8 cellular contexts compared by ENCODE assay signal in genomic region chr12:4215862-4216541, GRCh38. TPM values are rescaled to one million over a fixed set of nuclear protein-coding genes. Genes with fewer than 3 reads are reported as not detected.
DNase-seq lines count a peak whose midpoint lies in the region; ATAC-seq and TF ChIP-seq lines count a peak whose summit lies in the region.

No MANE protein-coding gene starts in this region.

- no peak overlapping the region for H3K4me2 ChIP-seq in PC-9

- no TSS peak for BruUV-seq in PC-9 (replicated peaks; lab: Mats Ljungman, UMichigan)

- POLR2A ChIA-PET in activated B cell treated with CpG ODN at 0.5 μM for 24 hours (lab: Charles Lee) = interaction anchor here (0.5 to 6.0 kb wide), 20 partner anchors 10 to 343 kb away, joined by 3 to 189 read pairs (median 6); partner anchors contain the start of genes CCND2 and PARP11
- POLR2A ChIA-PET in PC-9 (lab: Charles Lee; ENCODE audit: unreplicated experiment) = no interaction called here

- H3F3A ChIP-seq in PC-9 (ENCODE audit: insufficient read depth, low read depth) = no peaks in the 10 kb centered on the region

- intact Hi-C loops in CD14-positive monocyte (cut with micrococcal nuclease) (loop anchor here (2.0 to 10.0 kb wide), 4 partner anchors 53 to 343 kb away; partner anchors contain the start of genes CCND2 (in 1 of the 2) and PARP11 (in 1 of the 2)), activated B cell treated with CpG ODN at 0.5 μM for 24 hours (cut with micrococcal nuclease) (loop anchor here (1.0 to 2.0 kb wide), 10 partner anchors 8 to 109 kb away; partner anchors contain the start of gene TIGAR), PC-9 (cut with micrococcal nuclease; ENCODE audit: unreplicated experiment) (no loop called here)

- no peaks in the 10 kb centered on the region for H3K9me2 ChIP-seq in PC-9 (ENCODE audit: insufficient read depth)

- no peak overlapping the region for H3K27ac ChIP-seq in PC-9

- TF ChIP-seq CTCF in CD14-positive monocyte (IDR thresholded peaks at IDR 0.05) = no peak
- TF ChIP-seq CTCF in activated B cell treated with CpG ODN at 0.5 μM for 24 hours (IDR thresholded peaks at IDR 0.05) = no peak
- no peak for TF ChIP-seq CTCF in PC-9 (conservative IDR thresholded peaks at IDR 0.05)

- CTCF ChIA-PET in activated B cell treated with CpG ODN at 0.5 μM for 24 hours (lab: Charles Lee) (interaction anchor here (0.9 to 2.9 kb wide), 8 partner anchors 51 to 220 kb away, joined by 3 to 14 read pairs (median 6); partner anchors contain the start of gene CCND2), PC-9 (lab: Charles Lee) (no interaction called here)

- DNase-seq in CD14-positive monocyte (ENCODE audit: low spot score) (no peak), activated B cell treated with CpG ODN at 0.5 μM for 24 hours (no peak), hepatic stellate cell (ENCODE audit: low spot score) (no peak), DMS 273 (lab: John Stamatoyannopoulos, UW; ENCODE audit: unreplicated experiment) (no peak), dedifferentiated amniotic fluid mesenchymal stem cell (ENCODE audit: extremely low spot score) (no peak), PC-9 (no peak)

- H3K27me3 ChIP-seq in PC-9 (ENCODE audit: insufficient read depth, low read depth) = peaks cover 85% of the 10 kb centered on the region

- no peaks in the 10 kb centered on the region for H3K79me2 ChIP-seq in PC-9 (ENCODE audit: low read depth)

- H3K4me3 ChIP-seq in PC-9 = no peak overlapping the region

- H2AFZ ChIP-seq in PC-9 = no peak overlapping the region

- H3K36me3 Mint-ChIP-seq in CD14-positive monocyte (no peaks in the 10 kb centered on the region), activated B cell treated with CpG ODN at 0.5 μM for 24 hours (ENCODE audit: low read depth) (no peaks in the 10 kb centered on the region)

- H3K4me3 Mint-ChIP-seq in CD14-positive monocyte (peak overlapping the region in 1 of 2 donors; percentile 89), activated B cell treated with CpG ODN at 0.5 μM for 24 hours (peak overlapping the region; percentile 80)

- no peaks in the 10 kb centered on the region for H3K36me3 ChIP-seq in PC-9 (ENCODE audit: low read depth)

- ATAC-seq in GM18873 (IDR thresholded peaks at IDR 0.05; ENCODE audit: low FRiP score, unreplicated experiment) (peak; percentile 56), HG02938 (IDR thresholded peaks at IDR 0.05; ENCODE audit: unreplicated experiment) (peak; percentile 64), activated B cell treated with CpG ODN at 0.5 μM for 24 hours (ENCODE audit: low read depth) (peak; percentile 47)

- H3K9me3 Mint-ChIP-seq in CD14-positive monocyte (peaks cover 0 to 4% (median 0%) of the 10 kb centered on the region in 7 donors), activated B cell treated with CpG ODN at 0.5 μM for 24 hours (no peaks in the 10 kb centered on the region)

- H3K27me3 Mint-ChIP-seq in CD14-positive monocyte (ENCODE audit: low read depth in 3 of 3) (peaks cover 0 to 4% (median 2%) of the 10 kb centered on the region in 3 donors), activated B cell treated with CpG ODN at 0.5 μM for 24 hours (no peaks in the 10 kb centered on the region)

- no peaks in the 10 kb centered on the region for H4K20me1 ChIP-seq in PC-9 (ENCODE audit: insufficient read depth)

- H3K27ac Mint-ChIP-seq in CD14-positive monocyte (peak overlapping the region; percentile 96 to 99 (median 99)), activated B cell treated with CpG ODN at 0.5 μM for 24 hours (peak overlapping the region; percentile 93)

- no peaks in the 10 kb centered on the region for H3K9me3 ChIP-seq in PC-9 (ENCODE audit: insufficient read depth, low read depth)

- peaks cover 68% of the 10 kb centered on the region for H3K4me1 Mint-ChIP-seq in CD14-positive monocyte
- H3K4me1 Mint-ChIP-seq in activated B cell treated with CpG ODN at 0.5 μM for 24 hours = peaks cover 49% of the 10 kb centered on the region

- no peaks in the 10 kb centered on the region for H3K4me1 ChIP-seq in PC-9 (replicated peaks; ENCODE audit: insufficient read depth)

RNA-seq across cellular contexts. Expression of gene CCND2, which starts 57.6 kb away (rescaled TPM):
- polyA plus RNA-seq in CD14-positive monocyte = 1 to 10 TPM; 3.6 to 3.9 TPM
- total RNA-seq in activated B cell treated with CpG ODN at 0.5 μM for 24 hours = 230 and 237 TPM in 2 replicates
- 0.09 TPM in 1 of 2 replicates, not detected in the other for total RNA-seq in PC-9 (2021)

Comparison
In these comparisons a context has a peak if more than half of its experiments do, and no peak if none do; other contexts are left out.
1. RNA of gene CCND2, which starts 57.6 kb away (total RNA-seq): 230 to 237 TPM in activated B cell treated with CpG ODN at 0.5 μM for 24 hours; 0.09 TPM in PC-9; every median in the first group is over 100 times any median in the second.
2. Peak in every context shown above with its lines, with median percentiles within 50 percentile points of each other: ATAC-seq.